ENCODE assay signal across 9 cellular contexts in the genomic region with DNA sequence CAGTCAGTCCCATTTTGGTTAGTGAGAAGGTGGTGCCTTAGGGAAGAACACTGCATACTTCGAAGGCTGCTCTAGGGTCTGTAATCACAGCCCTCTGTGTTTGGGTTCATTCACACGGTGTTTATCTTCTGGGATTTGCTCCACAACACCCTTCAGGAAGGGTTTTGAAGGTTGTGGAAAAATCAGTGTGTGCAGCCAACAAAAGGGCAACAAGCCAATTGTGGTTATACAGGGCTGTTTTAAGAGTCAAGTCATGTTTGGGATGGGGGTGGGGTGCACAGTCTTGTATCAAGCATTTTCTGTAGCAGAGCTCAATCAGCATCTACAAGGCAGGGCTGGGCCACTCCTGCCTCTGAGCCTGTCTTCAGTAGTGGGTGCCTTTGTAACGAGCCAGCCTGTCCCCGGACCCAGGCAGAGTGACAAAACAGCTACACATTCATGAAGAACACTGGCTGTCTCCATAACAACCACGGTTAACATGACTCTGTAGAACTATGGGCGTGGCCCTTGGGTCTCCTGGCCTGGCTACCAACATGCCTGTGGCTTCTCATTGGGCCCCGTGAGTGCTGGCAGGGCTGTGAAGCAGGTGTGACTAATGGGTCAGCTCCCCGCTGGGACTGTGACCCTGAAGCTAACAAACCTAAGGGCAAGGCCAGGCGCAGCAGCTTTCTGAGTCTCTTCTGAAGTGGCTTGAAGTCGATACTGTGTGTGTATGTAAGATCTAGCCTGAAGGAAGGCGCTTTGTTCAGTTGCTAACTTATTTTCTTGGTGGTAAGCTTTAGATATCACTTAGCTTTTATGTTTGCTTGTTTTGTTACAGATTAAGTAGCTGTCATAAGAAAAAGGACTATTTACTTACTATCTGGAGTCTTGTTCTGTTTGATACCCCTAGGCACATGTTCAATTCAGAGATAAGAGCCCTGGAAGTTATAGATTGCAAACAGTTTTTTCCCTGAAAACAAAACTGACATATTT. TPM values are rescaled to one million over a fixed set of nuclear protein-coding genes. Genes with fewer than 3 reads are reported as not detected.
DNase-seq lines count a peak whose midpoint lies in the region; ATAC-seq, FAIRE-seq and TF ChIP-seq lines count a peak whose summit lies in the region.
"Had no signal": no experiment of that assay in that cellular context is flagged by ENCODE, and none has a peak within 500 bp of the region (broad histone marks: within the 10 kb centered on the region; RNA-seq: fewer than 3 reads in every experiment).

No MANE protein-coding gene starts in this region.

- POLR2A ChIA-PET in K562 (lab: Yijun Ruan, JAX) = no interaction called here

- H3K36me3 ChIP-seq in K562 (ENCODE audit: control insufficient read depth, insufficient read depth, low read length) (no peaks in the 10 kb centered on the region), iPS-20b (ENCODE audit: insufficient read depth, low read depth, low read length) (no peaks in the 10 kb centered on the region)
- H3K36me3 ChIP-seq: neutrophil had no signal

- no peak overlapping the region for H3K9ac ChIP-seq in K562 (ENCODE audit: insufficient read depth in 1 of 2, low read depth in 2 of 2, low read length in 2 of 2)
- peak overlapping the region; percentile 7; the same call in 1 of the 2 replicates for H3K9ac ChIP-seq in iPS-20b (ENCODE audit: low read depth, low read length)

- peak; percentile 73 for FAIRE-seq in K562 (lab: Jason Lieb, UNC)

- CTCF ChIA-PET in K562 (lab: Yijun Ruan, JAX; ENCODE audit: low intra/inter-chr PET ratio) = no interaction called here

- in situ Hi-C loops in G401 (cut with HindIII; ENCODE audit: low sequenced_read_pairs) = no loop called here
- in situ Hi-C loops in K562 (cut with MboI) = no loop called here

- no peaks in the 10 kb centered on the region for H3K9me1 ChIP-seq in K562 (ENCODE audit: control insufficient read depth, insufficient read depth, low read length)

- H4K20me1 ChIP-seq in K562 (replicated peaks; ENCODE audit: control insufficient read depth, insufficient read depth, low read length) = no peaks in the 10 kb centered on the region

- no peaks in the 10 kb centered on the region; the same call in 1 of the 2 replicates for H3K9me3 ChIP-seq in K562 (replicated peaks; ENCODE audit: control insufficient read depth, insufficient read depth, low read depth, low read length)
- H3K9me3 ChIP-seq in iPS-20b (ENCODE audit: insufficient read depth, low read depth, low read length) = no peaks in the 10 kb centered on the region
- H3K9me3 ChIP-seq: neutrophil had no signal

- no peaks in the 10 kb centered on the region for H3K79me2 ChIP-seq in K562 (ENCODE audit: control insufficient read depth, insufficient read depth, low read length)

- no peak for TF ChIP-seq CTCF in K562 (IDR thresholded peaks at IDR 0.05 in 2 of 3, conservative IDR thresholded peaks at IDR 0.05 in 1 of 3; ENCODE audit: insufficient read depth in 2 of 3, low read depth in 1 of 3, low read length in 3 of 3)

- peak; percentile 91 for ATAC-seq in K562
- no peak for ATAC-seq in GM19035 (IDR thresholded peaks at IDR 0.05; ENCODE audit: unreplicated experiment)
- ATAC-seq in GM21576 (IDR thresholded peaks at IDR 0.05; ENCODE audit: unreplicated experiment) = no peak

- H2AFZ ChIP-seq in K562 (ENCODE audit: low read depth, low read length) = peak overlapping the region; percentile 33; the same call in 1 of the 2 replicates

- no peak; the same call in 1 of the 2 replicates for TF ChIP-seq EP300 in K562 (IDR thresholded peaks at IDR 0.05; ENCODE audit: low read length)

- no peaks in the 10 kb centered on the region for H3K27me3 ChIP-seq in K562 (ENCODE audit: control insufficient read depth in 2 of 2, insufficient read depth in 2 of 2, low read length in 2 of 2)
- no peaks in the 10 kb centered on the region for H3K27me3 ChIP-seq in iPS-20b (ENCODE audit: insufficient read depth, low read length)
- H3K27me3 ChIP-seq: neutrophil had no signal

- H3K4me2 ChIP-seq in K562 (ENCODE audit: insufficient read depth, low read length) = peak overlapping the region; percentile 38; the same call in 1 of the 2 replicates

- DNase-seq in G401 (ENCODE audit: low spot score) (peak; percentile 11), NCI-H2107 (lab: John Stamatoyannopoulos, UW) (peak; percentile 71), K562 (ENCODE audit: extremely low read depth in 1 of 4, low spot score in 3 of 4) (peak; percentile 59 to 65 (median 64)), smooth muscle cell of the brain vasculature (ENCODE audit: low read depth, low spot score) (peak; percentile 56)
- DNase-seq in activated CD8-positive, alpha-beta memory T cell treated with anti-CD3 and anti-CD28 coated beads, Interleukin-2, amount 50 U/mL, for 48 hours = no peak

- no peak overlapping the region; the same call in 2 of the 3 replicates for H3K27ac ChIP-seq in K562 (ENCODE audit: extremely low read depth, low read depth, low read length)
- peak overlapping the region; percentile 10 for H3K27ac ChIP-seq in iPS-20b (ENCODE audit: low read length)
- H3K27ac ChIP-seq: neutrophil had no signal

- 3% methylated on average over 10 of the region's 11 CpGs for WGBS in K562 (ENCODE audit: insufficient coverage, low coverage, missing lambda C conversion rate)

- intact Hi-C loops in K562 (cut with micrococcal nuclease) = no loop called here

- H3K4me3 ChIP-seq in K562 = no peak overlapping the region
- H3K4me3 ChIP-seq in iPS-20b (ENCODE audit: low read length) = 0 out of 2 replicates have a peak overlapping the region, but pooled peaks have one; percentile 12

- no TSS peak for BruUV-seq in K562 (replicated peaks; lab: Mats Ljungman, UMichigan)

- peaks cover 6 to 13% of the 10 kb centered on the region in 2 experiments; a peak in 3 of 5 replicates for H3K4me1 ChIP-seq in K562 (replicated peaks in 1 of 2; ENCODE audit: control insufficient read depth in 2 of 2, insufficient read depth in 2 of 2, low read length in 2 of 2)
- H3K4me1 ChIP-seq in iPS-20b (ENCODE audit: insufficient read depth, low read length) = peaks cover 20% of the 10 kb centered on the region

- TF ChIP-seq RAD21 in K562 (CRISPR knock-in tag; conservative IDR thresholded peaks at IDR 0.05 in 1 of 2, IDR thresholded peaks at IDR 0.05 in 1 of 2) = no peak

- no peak for TF ChIP-seq POLR2A in K562 (conservative IDR thresholded peaks at IDR 0.05)

TF ChIP-seq in K562, 482 proteins besides CTCF, POLR2A, EP300 and RAD21 (continues in another document):
- peak; percentile 30 for TF ChIP-seq NFYB (IDR thresholded peaks at IDR 0.05; ENCODE audit: extremely low read depth, insufficient read length)
- TF ChIP-seq ARID1B (IDR thresholded peaks at IDR 0.05) = peak; percentile 16; the same call in 1 of the 2 replicates
- no peak for TF ChIP-seq ZSCAN29 (IDR thresholded peaks at IDR 0.05)
- TF ChIP-seq FUS (optimal IDR thresholded peaks at IDR 0.05; ENCODE audit: low read depth, low read length) = no peak
- TF ChIP-seq HOMEZ (CRISPR knock-in tag; IDR thresholded peaks at IDR 0.05) = no peak

RNA-seq across cellular contexts. Expression of gene GOLM1, which starts 27.9 kb away (rescaled TPM):
- 39.9 and 41.8 TPM in 2 replicates for total RNA-seq in G401 (2014; rRNA removed; shearing (Covaris generic))
- 0.60 TPM in 1 of 2 replicates, not detected in the other for total RNA-seq in K562 (2011; cell fraction: chromatin; rRNA removed; ENCODE audit: low replicate concordance)
- not detected in 2 replicates for total RNA-seq in K562 (2011; cell fraction: nucleolus; rRNA removed)
- total RNA-seq in K562 (2011; cell fraction: nucleoplasm; rRNA removed) = 0.46 TPM in 1 of 2 replicates, not detected in the other
- not detected in 2 replicates for total RNA-seq in K562 (2014; rRNA removed)
- not detected in 2 replicates for total RNA-seq in K562 (2014; rRNA removed; fragmentation: Illumina TruSeq; extraction: Trizol)
- not detected in 2 replicates for total RNA-seq in K562 (2015; rRNA removed; fragmentation: Illumina TruSeq; extraction: Trizol)
- 0.36 and 0.40 TPM in 2 replicates for total RNA-seq in K562 (2021)
- polyA plus RNA-seq in K562 (2011; rRNA removed) = 0.04 and 0.11 TPM in 2 replicates
- polyA plus RNA-seq in K562 (2011; cell fraction: cytosol; rRNA removed) = 0.01 and 0.07 TPM in 2 replicates
- polyA plus RNA-seq in K562 (2011; cell fraction: nucleus; rRNA removed) = 0.03 and 0.11 TPM in 2 replicates
- polyA plus RNA-seq in K562 (2012) = 2.3 and 3.0 TPM in 2 replicates
- 0.06 and 0.09 TPM in 2 replicates for polyA plus RNA-seq in K562 (2014; fragmentation: Illumina TruSeq; extraction: Trizol)
- under 1 TPM; 0.73 to 0.96 TPM for polyA plus RNA-seq in K562 (2014; fragmentation: Nextera tagmentation; extraction: Ambion mirVana)
- polyA plus RNA-seq in K562 (2014; rRNA removed) = not detected in 2 replicates
- polyA minus RNA-seq in K562 (2011; rRNA and poly(A)+ RNA removed) = 0.06 and 0.11 TPM in 2 replicates
- 2.7 TPM in 1 of 2 replicates, not detected in the other for polyA minus RNA-seq in K562 (2011; cell fraction: cytosol; rRNA and poly(A)+ RNA removed)
- polyA minus RNA-seq in K562 (2011; cell fraction: nucleus; rRNA and poly(A)+ RNA removed) = 0.11 and 0.13 TPM in 2 replicates

Comparison
In these comparisons a context has a peak if more than half of its experiments do, and no peak if none do; other contexts are left out.
1. RNA of gene GOLM1, which starts 27.9 kb away (total RNA-seq): 39.9 to 41.8 TPM in G401; 0.36 to 0.60 TPM in K562; every median in the first group is over 10 times any median in the second.